In genomic region chr11:10428453-10428852, GRCh38 we compare ENCODE assay signal across 3 cellular contexts.
TF ChIP-seq lines count a peak whose summit lies in the region.

No MANE protein-coding gene starts in this region.

TF ChIP-seq in GM23338, 12 proteins besides CTCF, POLR2A, EP300 and RAD21 (continues in another document):
- TF ChIP-seq ETS1 (IDR thresholded peaks at IDR 0.05), result no peak
- TF ChIP-seq NANOG (IDR thresholded peaks at IDR 0.05; ENCODE audit: borderline replicate concordance), result no peak
- no peak for TF ChIP-seq ZNF331 (CRISPR knock-in tag; IDR thresholded peaks at IDR 0.05; ENCODE audit: low read depth)
- no peak for TF ChIP-seq CREB1 (CRISPR knock-in tag; IDR thresholded peaks at IDR 0.05; ENCODE audit: low read depth)
- TF ChIP-seq POLR2AphosphoS5 (IDR thresholded peaks at IDR 0.05; ENCODE audit: low read depth), result no peak
- TF ChIP-seq STAT1 (IDR thresholded peaks at IDR 0.05; ENCODE audit: unreplicated experiment), result no peak

TF ChIP-seq in K562, 482 proteins besides CTCF, POLR2A, EP300 and RAD21:
- peak; percentile 23 for TF ChIP-seq NFYB (IDR thresholded peaks at IDR 0.05; ENCODE audit: extremely low read depth, insufficient read length)
- TF ChIP-seq RBM25 (IDR thresholded peaks at IDR 0.05; ENCODE audit: low read depth, low read length, severe bottlenecking), result peak; percentile 36
- TF ChIP-seq ZMIZ1 (IDR thresholded peaks at IDR 0.05; ENCODE audit: low read depth in 2 of 2, low read length in 2 of 2), result no peak
- TF ChIP-seq FOS (IDR thresholded peaks at IDR 0.05; ENCODE audit: extremely low read depth, insufficient read length), result peak; percentile 5
- no peak for TF ChIP-seq RBBP5 (IDR thresholded peaks at IDR 0.05; ENCODE audit: borderline replicate concordance, insufficient read depth, low read length, poor library complexity, severe bottlenecking)
TF ChIP-seq in K562: peak in this region for 3.

TF ChIP-seq in neural cell, 6 proteins besides CTCF, POLR2A, EP300 and RAD21:
- TF ChIP-seq, protein P1, sequence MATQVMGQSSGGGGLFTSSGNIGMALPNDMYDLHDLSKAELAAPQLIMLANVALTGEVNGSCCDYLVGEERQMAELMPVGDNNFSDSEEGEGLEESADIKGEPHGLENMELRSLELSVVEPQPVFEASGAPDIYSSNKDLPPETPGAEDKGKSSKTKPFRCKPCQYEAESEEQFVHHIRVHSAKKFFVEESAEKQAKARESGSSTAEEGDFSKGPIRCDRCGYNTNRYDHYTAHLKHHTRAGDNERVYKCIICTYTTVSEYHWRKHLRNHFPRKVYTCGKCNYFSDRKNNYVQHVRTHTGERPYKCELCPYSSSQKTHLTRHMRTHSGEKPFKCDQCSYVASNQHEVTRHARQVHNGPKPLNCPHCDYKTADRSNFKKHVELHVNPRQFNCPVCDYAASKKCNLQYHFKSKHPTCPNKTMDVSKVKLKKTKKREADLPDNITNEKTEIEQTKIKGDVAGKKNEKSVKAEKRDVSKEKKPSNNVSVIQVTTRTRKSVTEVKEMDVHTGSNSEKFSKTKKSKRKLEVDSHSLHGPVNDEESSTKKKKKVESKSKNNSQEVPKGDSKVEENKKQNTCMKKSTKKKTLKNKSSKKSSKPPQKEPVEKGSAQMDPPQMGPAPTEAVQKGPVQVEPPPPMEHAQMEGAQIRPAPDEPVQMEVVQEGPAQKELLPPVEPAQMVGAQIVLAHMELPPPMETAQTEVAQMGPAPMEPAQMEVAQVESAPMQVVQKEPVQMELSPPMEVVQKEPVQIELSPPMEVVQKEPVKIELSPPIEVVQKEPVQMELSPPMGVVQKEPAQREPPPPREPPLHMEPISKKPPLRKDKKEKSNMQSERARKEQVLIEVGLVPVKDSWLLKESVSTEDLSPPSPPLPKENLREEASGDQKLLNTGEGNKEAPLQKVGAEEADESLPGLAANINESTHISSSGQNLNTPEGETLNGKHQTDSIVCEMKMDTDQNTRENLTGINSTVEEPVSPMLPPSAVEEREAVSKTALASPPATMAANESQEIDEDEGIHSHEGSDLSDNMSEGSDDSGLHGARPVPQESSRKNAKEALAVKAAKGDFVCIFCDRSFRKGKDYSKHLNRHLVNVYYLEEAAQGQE (IDR thresholded peaks at IDR 0.05; ENCODE audit: borderline replicate concordance), result no peak
- TF ChIP-seq TAF1 (IDR thresholded peaks at IDR 0.05; ENCODE audit: low read depth) (no peak), POLR2AphosphoS5 (IDR thresholded peaks at IDR 0.05) (no peak), SMC3 (conservative IDR thresholded peaks at IDR 0.05; ENCODE audit: poor library complexity) (no peak), EZH2 (IDR thresholded peaks at IDR 0.05; ENCODE audit: borderline replicate concordance, insufficient read depth, low read length, poor library complexity, severe bottlenecking) (no peak), MXI1 (conservative IDR thresholded peaks at IDR 0.05; ENCODE audit: poor library complexity, severe bottlenecking) (no peak)
